In the genomic region with DNA sequence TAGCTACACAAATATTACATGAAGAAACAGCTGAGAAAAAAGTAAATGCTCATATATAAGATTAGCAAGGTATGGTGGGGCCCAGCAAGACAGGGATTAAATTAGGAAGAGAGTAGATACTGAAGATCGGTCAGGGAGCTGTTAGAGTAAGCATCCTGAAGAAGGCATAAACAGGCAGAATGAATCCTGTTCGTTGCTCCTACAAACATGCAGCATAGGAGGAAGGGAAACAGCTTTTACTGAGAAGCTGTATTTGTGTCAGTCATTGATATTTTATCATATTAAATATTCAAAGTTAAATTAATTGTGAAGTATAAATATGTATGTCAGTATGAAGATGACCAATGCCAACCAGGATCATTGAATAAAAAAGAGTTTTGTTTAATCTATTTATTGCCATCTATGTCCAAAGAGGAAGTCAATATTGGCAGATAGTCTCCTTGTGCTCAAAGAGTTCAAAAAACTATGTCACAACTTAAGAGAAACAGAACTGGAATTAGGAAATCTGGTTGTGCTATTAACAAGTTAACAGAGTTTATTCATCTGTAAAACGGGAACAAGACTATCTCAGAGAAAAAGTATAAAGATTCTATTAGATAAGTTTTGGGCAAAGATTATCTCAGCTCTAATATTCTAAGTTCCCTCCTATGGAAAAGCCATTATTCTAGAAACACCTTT, we compare ENCODE assay signal across 6 cellular contexts.
"Had no signal": no experiment of that assay in that cellular context is flagged by ENCODE, and none has a peak within 500 bp of the region (broad histone marks: within the 10 kb centered on the region; RNA-seq: fewer than 3 reads in every experiment).

No MANE protein-coding gene starts in this region.

- FAIRE-seq: HTR-8/SVneo, K562 had no signal

- ATAC-seq: K562 had no signal

- H3K4me3 ChIP-seq: K562 had no signal

- H3K27ac ChIP-seq: HL-60 had no signal

- DNase-seq: IMR-90, KBM-7, KG1 had no signal
